In the genomic region with DNA sequence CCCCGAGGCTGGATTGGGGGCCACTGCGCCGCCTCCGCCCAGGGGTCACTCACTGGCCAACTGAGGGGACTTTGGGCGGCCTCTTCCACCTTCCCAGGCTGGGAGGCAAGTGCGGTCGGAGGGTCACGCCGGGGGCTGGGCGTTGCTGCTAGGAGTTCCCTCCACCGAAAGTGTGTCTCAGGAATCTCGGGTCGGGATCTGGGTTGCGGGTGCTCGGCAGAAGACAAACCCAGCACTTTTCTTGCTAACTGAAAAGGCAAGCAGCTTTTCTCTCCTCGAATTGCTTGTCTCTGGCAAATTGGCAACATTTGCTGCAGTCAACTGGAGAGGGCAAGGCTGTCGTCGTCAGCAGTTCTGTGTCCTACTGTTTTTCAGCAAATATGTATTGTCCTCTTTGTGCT, we compare ENCODE assay signal across 8 cellular contexts. TPM values are rescaled to one million over a fixed set of nuclear protein-coding genes. Genes with fewer than 3 reads are reported as not detected.
A peak's percentile ranks its signal among the peaks of the same experiment; 100 is the strongest.
DNase-seq lines count a peak whose midpoint lies in the region; ATAC-seq and TF ChIP-seq lines count a peak whose summit lies in the region.

No MANE protein-coding gene starts in this region.

- peak overlapping the region; percentile 63 for H3K4me2 ChIP-seq in KMS-11

- no peaks in the 10 kb centered on the region for H4K20me1 ChIP-seq in KMS-11 (ENCODE audit: insufficient read depth)

- peak overlapping the region; percentile 91 to 93 (median 92) for H3K4me3 Mint-ChIP-seq in brain

- peak overlapping the region; percentile 28; the same call in 1 of the 2 replicates for H3K9ac ChIP-seq in KMS-11

- H3K4me1 ChIP-seq in KMS-11 (ENCODE audit: low read depth, poor library complexity, severe bottlenecking): peaks cover 18% of the 10 kb centered on the region
- H3K4me1 ChIP-seq in stomach: peaks cover 15 to 32% (median 27%) of the 10 kb centered on the region in 4 donors

- TF ChIP-seq EP300 in stomach (IDR thresholded peaks at IDR 0.05): no peak

- TF ChIP-seq POLR2A in stomach (IDR thresholded peaks at IDR 0.05): no peak

- ATAC-seq in HG03175 (IDR thresholded peaks at IDR 0.05; ENCODE audit: unreplicated experiment): no peak
- ATAC-seq in HG03342 (IDR thresholded peaks at IDR 0.05; ENCODE audit: unreplicated experiment): no peak

- H3K27me3 Mint-ChIP-seq in brain: peaks cover 29% of the 10 kb centered on the region

- H3K36me3 ChIP-seq in KMS-11 (ENCODE audit: insufficient read depth) (no peaks in the 10 kb centered on the region), kidney epithelial cell (ENCODE audit: control insufficient read depth, insufficient read depth, low read length) (no peaks in the 10 kb centered on the region), stomach (peaks cover 0 to 13% (median 4%) of the 10 kb centered on the region in 4 donors)

- H3K27ac ChIP-seq in KMS-11 (peak overlapping the region; percentile 18; the same call in 1 of the 2 replicates), stomach (peak overlapping the region; percentile 77 to 90 (median 86))

- peak overlapping the region; percentile 79 to 96 (median 91) for H3K27ac Mint-ChIP-seq in brain

- intact Hi-C loops in stomach (cut with DNase I; ENCODE audit: low total_unique reads): no loop called here

- H3K4me3 ChIP-seq in KMS-11 (IDR thresholded peaks at IDR 0.05; ENCODE audit: insufficient read depth, low read depth, low read length) (no peak overlapping the region), kidney epithelial cell (ENCODE audit: low read depth, low read length) (peak overlapping the region; percentile 58), stomach (peak overlapping the region; percentile 73 to 89 (median 84))

- no peaks in the 10 kb centered on the region for H3K9me3 Mint-ChIP-seq in brain

- DNase-seq in ELF-1 (ENCODE audit: low read depth, low spot score): peak; percentile 59
- DNase-seq in kidney epithelial cell (ENCODE audit: low read depth): no peak
- DNase-seq in stomach: no peak
- DNase-seq in NK-92 (lab: John Stamatoyannopoulos, UW; ENCODE audit: unreplicated experiment): no peak

- H3K4me1 Mint-ChIP-seq in brain: peaks cover 39% of the 10 kb centered on the region

- H3K36me3 Mint-ChIP-seq in brain: peaks cover 15% of the 10 kb centered on the region

- TF ChIP-seq CTCF in KMS-11 (conservative IDR thresholded peaks at IDR 0.05; ENCODE audit: low read depth, low read length) (no peak), brain (conservative IDR thresholded peaks at IDR 0.05) (no peak), kidney epithelial cell (IDR thresholded peaks at IDR 0.05; ENCODE audit: insufficient read depth, low read length, poor library complexity, severe bottlenecking) (no peak), stomach (IDR thresholded peaks at IDR 0.05) (no peak)

- 0 to 1% (median 1%) methylated on average over 10 to 18 of the region's 18 CpGs for WGBS in stomach, 5 donors

- no peaks in the 10 kb centered on the region for H3K79me2 ChIP-seq in KMS-11 (ENCODE audit: insufficient read depth, low read depth)

- no peaks in the 10 kb centered on the region for H3K9me3 ChIP-seq in stomach

- H2AFZ ChIP-seq in KMS-11 (ENCODE audit: low read depth): peak overlapping the region; percentile 93

- H3K27me3 ChIP-seq in KMS-11 (ENCODE audit: insufficient read depth, low read depth): no peaks in the 10 kb centered on the region
- no peaks in the 10 kb centered on the region for H3K27me3 ChIP-seq in kidney epithelial cell (ENCODE audit: control insufficient read depth, insufficient read depth, low read length)
- no peaks in the 10 kb centered on the region for H3K27me3 ChIP-seq in stomach

RNA-seq across cellular contexts. Expression of gene SLC30A4, which starts 0.4 kb away (rescaled TPM):
- polyA plus RNA-seq in brain (ENCODE audit: insufficient read depth, low read depth, low replicate concordance) (1.7 TPM), stomach (1 to 10 TPM in 2 of 3 donors, under 1 TPM in 1; 0.76 to 1.7 (median 1.4) TPM)
- total RNA-seq in kidney epithelial cell (2.5 and 4.2 TPM in 2 replicates), stomach (10 to 100 TPM in 1 of 5 donors, 1 to 10 TPM in 4; 1.2 to 12.9 (median 4.9) TPM)
